Comparison of ENCODE assay signal across 8 cellular contexts in the genomic region with DNA sequence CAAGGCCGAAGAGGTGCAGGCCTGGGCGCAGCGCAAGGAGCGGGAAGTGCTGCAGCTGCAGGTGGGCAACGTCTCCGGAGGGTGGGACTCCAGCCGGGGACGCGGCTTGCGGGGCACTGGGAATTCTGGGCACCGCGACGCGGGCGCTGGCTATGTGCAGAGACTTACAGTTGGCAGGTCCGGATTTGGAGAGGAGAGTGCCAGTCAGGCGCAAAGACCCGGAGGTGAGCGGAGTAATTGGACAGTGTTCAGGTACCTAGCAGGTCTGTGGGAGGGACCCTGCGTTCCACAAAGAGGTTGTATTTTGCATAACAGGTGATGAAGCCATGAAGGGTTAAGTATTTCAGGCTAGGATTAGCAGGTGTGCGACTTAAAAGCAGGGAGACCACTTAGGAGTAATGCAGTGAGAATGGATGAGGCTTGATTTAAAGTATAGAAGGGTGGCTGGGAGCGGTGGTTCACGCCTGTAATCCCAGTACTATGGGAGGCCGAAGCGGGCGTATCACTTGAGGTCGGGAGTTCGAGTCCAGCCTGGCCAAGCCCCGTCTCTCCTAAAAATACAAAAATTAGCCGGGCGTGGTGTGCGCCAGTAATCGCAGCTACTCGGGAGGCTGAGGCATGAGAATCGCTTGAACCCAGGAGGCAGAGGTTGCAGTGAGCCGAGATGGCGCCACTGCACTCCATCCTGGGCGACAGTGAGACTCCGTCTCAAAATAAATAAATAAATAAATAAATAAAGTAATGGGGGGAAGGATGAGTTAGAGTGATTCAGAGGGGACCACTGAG. TPM values are rescaled to one million over a fixed set of nuclear protein-coding genes. Genes with fewer than 3 reads are reported as not detected.
DNase-seq lines count a peak whose midpoint lies in the region; ATAC-seq lines count a peak whose summit lies in the region.

No MANE protein-coding gene starts in this region.

- DNase-seq in activated T-cell treated with anti-CD3 and anti-CD28 coated beads, Interleukin-2, amount 50 U/mL, for 24 hours, result no peak
- DNase-seq in activated T-cell treated with anti-CD3 and anti-CD28 coated beads for 4 hours (no peak), NCI-H2081 (lab: John Stamatoyannopoulos, UW) (peak; percentile 67 to 88), iPS-NIHi11 (ENCODE audit: low spot score) (peak; percentile 47)
- DNase-seq in activated naive CD8-positive, alpha-beta T cell treated with anti-CD3 and anti-CD28 coated beads, Interleukin-2, amount 10 ng/mL, durations not matched to agents 7 days and 5 days, result no peak
- peak; percentile 24 for DNase-seq in stimulated activated naive CD8-positive, alpha-beta T cell treated with anti-CD3 and anti-CD28 coated beads, Interleukin-15, Interleukin-2, amounts not matched to agents 100 U/mL and 50 U/mL, for 24 hours

- peaks cover 41% of the 10 kb centered on the region for H3K4me1 Mint-ChIP-seq in activated T-cell treated with anti-CD3 and anti-CD28 coated beads, Interleukin-2, amount 50 U/mL, for 24 hours (ENCODE audit: low read depth)
- H3K4me1 Mint-ChIP-seq in activated naive CD8-positive, alpha-beta T cell treated with anti-CD3 and anti-CD28 coated beads, Interleukin-2, amount 10 ng/mL, durations not matched to agents 7 days and 5 days, result peaks cover 22% of the 10 kb centered on the region

- no peaks in the 10 kb centered on the region for H3K27me3 Mint-ChIP-seq in activated T-cell treated with anti-CD3 and anti-CD28 coated beads, Interleukin-2, amount 50 U/mL, for 24 hours
- H3K27me3 Mint-ChIP-seq in activated naive CD8-positive, alpha-beta T cell treated with anti-CD3 and anti-CD28 coated beads, Interleukin-2, amount 10 ng/mL, durations not matched to agents 7 days and 5 days, result no peaks in the 10 kb centered on the region

- H3K36me3 Mint-ChIP-seq in activated T-cell treated with anti-CD3 and anti-CD28 coated beads, Interleukin-2, amount 50 U/mL, for 24 hours (ENCODE audit: low read depth), result peaks cover 53% of the 10 kb centered on the region
- peaks cover 10% of the 10 kb centered on the region for H3K36me3 Mint-ChIP-seq in activated naive CD8-positive, alpha-beta T cell treated with anti-CD3 and anti-CD28 coated beads, Interleukin-2, amount 10 ng/mL, durations not matched to agents 7 days and 5 days

- POLR2A ChIA-PET in activated naive CD8-positive, alpha-beta T cell treated with anti-CD3 and anti-CD28 coated beads, Interleukin-2, amount 10 ng/mL, durations not matched to agents 7 days and 5 days (lab: Charles Lee), result interaction anchor here (0.6 kb wide), 1 partner anchor 32 kb away, joined by 3 read pairs; no protein-coding TSS in a partner anchor

- ATAC-seq in activated naive CD8-positive, alpha-beta T cell treated with anti-CD3 and anti-CD28 coated beads, Interleukin-2, amount 10 ng/mL, durations not matched to agents 7 days and 5 days (ENCODE audit: low read depth), result no peak
- no peak for ATAC-seq in stimulated activated naive CD8-positive, alpha-beta T cell treated with anti-CD3 and anti-CD28 coated beads, Interleukin-15, Interleukin-2, amounts not matched to agents 100 U/mL and 50 U/mL, for 24 hours
- ATAC-seq in HG02763 (IDR thresholded peaks at IDR 0.05; ENCODE audit: unreplicated experiment), result no peak
- ATAC-seq in GM19467 (IDR thresholded peaks at IDR 0.05; ENCODE audit: unreplicated experiment), result no peak

- H3K27ac Mint-ChIP-seq in activated T-cell treated with anti-CD3 and anti-CD28 coated beads, Interleukin-2, amount 50 U/mL, for 24 hours, result peak overlapping the region; percentile 89
- H3K27ac Mint-ChIP-seq in activated naive CD8-positive, alpha-beta T cell treated with anti-CD3 and anti-CD28 coated beads, Interleukin-2, amount 10 ng/mL, durations not matched to agents 7 days and 5 days, result peak overlapping the region; percentile 67

- H3K9me3 Mint-ChIP-seq in activated T-cell treated with anti-CD3 and anti-CD28 coated beads, Interleukin-2, amount 50 U/mL, for 24 hours, result no peaks in the 10 kb centered on the region
- H3K9me3 Mint-ChIP-seq in activated naive CD8-positive, alpha-beta T cell treated with anti-CD3 and anti-CD28 coated beads, Interleukin-2, amount 10 ng/mL, durations not matched to agents 7 days and 5 days, result no peaks in the 10 kb centered on the region

- peak overlapping the region; percentile 89 for H3K4me3 Mint-ChIP-seq in activated T-cell treated with anti-CD3 and anti-CD28 coated beads, Interleukin-2, amount 50 U/mL, for 24 hours
- H3K4me3 Mint-ChIP-seq in activated naive CD8-positive, alpha-beta T cell treated with anti-CD3 and anti-CD28 coated beads, Interleukin-2, amount 10 ng/mL, durations not matched to agents 7 days and 5 days, result peak overlapping the region; percentile 91

RNA-seq across cellular contexts. Expression of a gene that starts 1.0 kb away (rescaled TPM):
- total RNA-seq in activated naive CD8-positive, alpha-beta T cell treated with anti-CD3 and anti-CD28 coated beads, Interleukin-2, amount 10 ng/mL, durations not matched to agents 7 days and 5 days, result 10 to 100 TPM; 30.4 to 32.6 TPM

RNA-seq across cellular contexts. Expression of a gene that starts 3.4 kb away (rescaled TPM):
- total RNA-seq in activated naive CD8-positive, alpha-beta T cell treated with anti-CD3 and anti-CD28 coated beads, Interleukin-2, amount 10 ng/mL, durations not matched to agents 7 days and 5 days, result 1 to 10 TPM in 1 of 2 experiments, under 1 TPM in 1; 0.85 to 1.6 TPM

RNA-seq across cellular contexts. Expression of a gene that starts 24.6 kb away (rescaled TPM):
- total RNA-seq in activated naive CD8-positive, alpha-beta T cell treated with anti-CD3 and anti-CD28 coated beads, Interleukin-2, amount 10 ng/mL, durations not matched to agents 7 days and 5 days, result under 1 TPM; 0.68 to 0.89 TPM

RNA-seq across cellular contexts. Expression of a gene that starts 37.7 kb away (rescaled TPM):
- total RNA-seq in activated naive CD8-positive, alpha-beta T cell treated with anti-CD3 and anti-CD28 coated beads, Interleukin-2, amount 10 ng/mL, durations not matched to agents 7 days and 5 days, result not detected

Comparison
In these comparisons a context has a peak if more than half of its experiments do, and no peak if none do; other contexts are left out.
1. DNase-seq: peak in NCI-H2081 (2 of 2), iPS-NIHi11 (single experiment) and stimulated activated naive CD8-positive, alpha-beta T cell treated with anti-CD3 and anti-CD28 coated beads, Interleukin-15, Interleukin-2, amounts not matched to agents 100 U/mL and 50 U/mL, for 24 hours (single experiment); none in activated T-cell treated with anti-CD3 and anti-CD28 coated beads, Interleukin-2, amount 50 U/mL, for 24 hours (single experiment), activated T-cell treated with anti-CD3 and anti-CD28 coated beads for 4 hours (single experiment) and activated naive CD8-positive, alpha-beta T cell treated with anti-CD3 and anti-CD28 coated beads, Interleukin-2, amount 10 ng/mL, durations not matched to agents 7 days and 5 days (single experiment).